In the genomic region with DNA sequence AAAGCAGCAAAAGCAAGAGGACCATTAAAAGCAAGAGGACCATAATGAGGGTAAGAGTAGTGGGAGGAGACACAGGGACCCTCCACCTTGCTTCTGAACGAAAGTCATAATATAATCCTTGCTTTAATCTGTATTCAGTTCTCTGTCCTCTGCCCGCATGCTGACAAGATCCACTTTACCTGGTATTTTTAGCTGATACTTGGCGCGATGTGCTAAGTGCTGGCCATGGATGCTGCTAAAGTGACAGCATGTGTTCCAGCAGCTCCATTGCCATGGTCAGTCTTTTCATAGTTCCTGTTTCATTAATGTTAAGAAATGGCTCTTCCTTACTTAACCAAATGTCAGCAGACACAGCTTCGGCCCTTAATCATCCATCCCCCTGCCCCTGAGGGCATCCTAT, we compare ENCODE assay signal across 29 cellular contexts.
"Had no signal": no experiment of that assay in that cellular context is flagged by ENCODE, and none has a peak within 500 bp of the region (broad histone marks: within the 10 kb centered on the region; RNA-seq: fewer than 3 reads in every experiment).

No MANE protein-coding gene starts in this region.

- DNase-seq: activated B cell treated with CpG ODN at 0.5 μM for 24 hours; activated CD4-positive, alpha-beta T cell treated with anti-CD3 and anti-CD28 coated beads for 48 hours; activated CD4-positive, alpha-beta T cell treated with anti-CD3 and anti-CD28 coated beads, Interleukin-2, amount 50 U/mL, for 1 hour; activated CD4-positive, alpha-beta T cell treated with anti-CD3 and anti-CD28 coated beads, Interleukin-2, amount 50 U/mL, for 48 hours; activated CD8-positive, alpha-beta memory T cell treated with anti-CD3 and anti-CD28 coated beads for 24 hours; activated CD8-positive, alpha-beta T cell treated with anti-CD3 and anti-CD28 coated beads for 36 hours; activated effector memory CD4-positive, alpha-beta T cell treated with Interleukin-2 at 50 U/mL for 16 hours; activated gamma-delta T cell treated with Interleukin-2 at 50 U/mL for 16 hours; activated naive CD4-positive, alpha-beta T cell treated with anti-CD3 and anti-CD28 coated beads, Interleukin-2, amount 50 U/mL, for 16 hours; activated naive CD4-positive, alpha-beta T cell treated with Interleukin-2 at 50 U/mL for 16 hours; activated T-cell treated with anti-CD3 and anti-CD28 coated beads, Interleukin-2, amount 50 U/mL, for 4 hours; amniotic stem cell; brain microvascular endothelial cell; cortex of kidney; dermis blood vessel endothelial cell; effector CD4-positive, alpha-beta T cell; effector memory CD8-positive, alpha-beta T cell; erythroblast; foreskin keratinocyte; gastrocnemius medialis; glutamatergic neuron; heart left ventricle; T-helper 1 cell; T-helper 17 cell; T1000; WERI-Rb-1 had no signal

- H3K9me3 ChIP-seq: esophagus muscularis mucosa, gastrocnemius medialis, heart left ventricle had no signal

- H3K27ac ChIP-seq: brain microvascular endothelial cell, esophagus muscularis mucosa, foreskin keratinocyte, gastrocnemius medialis, heart left ventricle, WERI-Rb-1 had no signal

- H3K4me3 ChIP-seq: esophagus muscularis mucosa, gastrocnemius medialis, heart left ventricle had no signal

- H3K36me3 ChIP-seq: brain microvascular endothelial cell, esophagus muscularis mucosa, gastrocnemius medialis, heart left ventricle, WERI-Rb-1 had no signal

- H3K27me3 ChIP-seq: brain microvascular endothelial cell, esophagus muscularis mucosa, gastrocnemius medialis, heart left ventricle had no signal

- ATAC-seq: activated CD4-positive, CD25-positive, alpha-beta regulatory T cell treated with anti-CD3 and anti-CD28 coated beads, Interleukin-2, amount 50 U/mL, for 24 hours; activated CD8-positive, alpha-beta T cell treated with anti-CD3 and anti-CD28 coated beads for 36 hours; activated T-cell treated with anti-CD3 and anti-CD28 coated beads, Interleukin-2, amount 50 U/mL, for 4 hours; activated T-helper 17 cell treated with anti-CD3 and anti-CD28 coated beads, Interleukin-2, amount 50 U/mL, for 72 hours; effector memory CD8-positive, alpha-beta T cell; foreskin keratinocyte; gastrocnemius medialis; heart left ventricle; T-helper 17 cell had no signal
